8 cellular contexts compared by ENCODE assay signal in genomic region chr19:5719961-5720790, GRCh38. TPM values are rescaled to one million over a fixed set of nuclear protein-coding genes. Genes with fewer than 3 reads are reported as not detected.
DNase-seq lines count a peak whose midpoint lies in the region; ATAC-seq, FAIRE-seq and TF ChIP-seq lines count a peak whose summit lies in the region.

Gene CATSPERD (plus strand): TSS chr19:5720637. CDS start chr19:5720738, 101 bp downstream.
Gene LONP1 (minus strand): TSS chr19:5720146. CDS start chr19:5720132, 14 bp downstream.

- peak; percentile 95 for FAIRE-seq in HTR-8/SVneo (lab: Jason Lieb, UNC)

- no peaks in the 10 kb centered on the region for H3K27me3 Mint-ChIP-seq in Calu3 (ENCODE audit: unreplicated experiment)

- H3K79me1 ChIP-seq in mesendoderm (ENCODE audit: low read length) = peaks cover 14% of the 10 kb centered on the region

- peak within 1 kb of the TSS; percentile 83 for H2BK5ac ChIP-seq in mesendoderm (ENCODE audit: low read length)

- DNase-seq in Calu3 = peak; percentile 95
- peak; percentile 98 for DNase-seq in HTR-8/SVneo (ENCODE audit: insufficient read length, low spot score)
- peak; percentile 99 for DNase-seq in NOMO-1 treated with DMSO at 0.1 percent for 48 hours (lab: John Stamatoyannopoulos, UW; ENCODE audit: unreplicated experiment)
- peak; percentile 96 for DNase-seq in activated CD8-positive, alpha-beta memory T cell treated with anti-CD3 and anti-CD28 coated beads, Interleukin-2, amount 50 U/mL, for 1 hour (ENCODE audit: extremely low read depth)
- peak; percentile 99 for DNase-seq in mesendoderm
- DNase-seq in stimulated activated CD8-positive, alpha-beta memory T cell treated with anti-CD3 and anti-CD28 coated beads, Interleukin-15, amount 100 ng/mL, for 1 hour (ENCODE audit: low read depth) = peak; percentile 93

- no peak within 1 kb of the TSS for H3K23ac ChIP-seq in mesendoderm (ENCODE audit: low read length)

- H2AK5ac ChIP-seq in mesendoderm (ENCODE audit: low read length) = no peak within 1 kb of the TSS

- peak within 1 kb of the TSS; percentile 86 for H3K27ac ChIP-seq in mesendoderm (ENCODE audit: low read depth, low read length)

- TF ChIP-seq CTCF in Calu3 (IDR thresholded peaks at IDR 0.05; ENCODE audit: unreplicated experiment) = peak; percentile 63

- WGBS in mesendoderm (ENCODE audit: extremely low coverage, insufficient coverage, low lambda C conversion rate) = no CpG with 5 or more reads among the region's 90 CpGs

- peak within 1 kb of the TSS; percentile 93 for H3K56ac ChIP-seq in mesendoderm (ENCODE audit: low read length)

- no peaks in the 10 kb centered on the region for H3K36me3 ChIP-seq in endocrine pancreas (ENCODE audit: control insufficient read depth, insufficient read depth, low read length)
- H3K36me3 ChIP-seq in mesendoderm (ENCODE audit: control insufficient read depth, insufficient read depth, low read length) = no peaks in the 10 kb centered on the region

- peak within 1 kb of the TSS; percentile 85 for H3K4me2 ChIP-seq in mesendoderm (ENCODE audit: low read length)

- peak within 1 kb of the TSS; percentile 29 for H3K18ac ChIP-seq in mesendoderm (ENCODE audit: low read length)

- H4K5ac ChIP-seq in mesendoderm (ENCODE audit: low read length) = no peak within 1 kb of the TSS

- H3K36me3 Mint-ChIP-seq in Calu3 (ENCODE audit: insufficient read depth, unreplicated experiment) = peaks cover 47% of the 10 kb centered on the region

- H2BK15ac ChIP-seq in mesendoderm (replicated peaks; ENCODE audit: low read depth) = no peak within 1 kb of the TSS

- H3K9me3 Mint-ChIP-seq in Calu3 (ENCODE audit: low read depth, unreplicated experiment) = no peaks in the 10 kb centered on the region

- ATAC-seq in GM21367 (IDR thresholded peaks at IDR 0.05; ENCODE audit: unreplicated experiment) = peak; percentile 81

- H2BK120ac ChIP-seq in mesendoderm (ENCODE audit: low read depth, low read length) = no peak within 1 kb of the TSS

- H3K4me1 ChIP-seq in endocrine pancreas (ENCODE audit: control insufficient read depth, insufficient read depth, low read length) = no peaks in the 10 kb centered on the region
- no peaks in the 10 kb centered on the region for H3K4me1 ChIP-seq in mesendoderm (ENCODE audit: control insufficient read depth, low read depth, low read length)

- H4K8ac ChIP-seq in mesendoderm (ENCODE audit: low read depth, low read length) = peak within 1 kb of the TSS; percentile 44

- CTCF ChIA-PET in Calu3 (lab: Charles Lee) = interaction anchor here (0.5 to 1.0 kb wide), 3 partner anchors 29 to 332 kb away, joined by 3 to 7 read pairs (median 5); no protein-coding TSS in a partner anchor

- peak within 1 kb of the TSS; percentile 73 for H3K4me3 Mint-ChIP-seq in Calu3 (ENCODE audit: low read depth, unreplicated experiment)

- H3K4me3 ChIP-seq in endocrine pancreas (ENCODE audit: control insufficient read depth, insufficient read depth, low read length) (peak within 1 kb of the TSS; percentile 87), mesendoderm (ENCODE audit: low read length) (peak within 1 kb of the TSS; percentile 98)

- H3K27ac Mint-ChIP-seq in Calu3 (ENCODE audit: unreplicated experiment) = peak within 1 kb of the TSS; percentile 96

- H3K79me2 ChIP-seq in mesendoderm (ENCODE audit: control insufficient read depth, insufficient read depth, low read length) = peaks cover 40% of the 10 kb centered on the region

- H3K9me3 ChIP-seq in endocrine pancreas (ENCODE audit: control insufficient read depth, low read length) = no peaks in the 10 kb centered on the region

- intact Hi-C loops in Calu3 (cut with micrococcal nuclease; ENCODE audit: unreplicated experiment) = no loop called here

- BruUV-seq in Calu3 (replicated peaks; lab: Mats Ljungman, UMichigan) = no TSS peak

- no peaks in the 10 kb centered on the region for H3K27me3 ChIP-seq in endocrine pancreas (ENCODE audit: control insufficient read depth, insufficient read depth, low read length)
- H3K27me3 ChIP-seq in mesendoderm (ENCODE audit: insufficient read depth, low read length, poor library complexity) = no peaks in the 10 kb centered on the region

- peak within 1 kb of the TSS; percentile 75 for H3K4ac ChIP-seq in mesendoderm (ENCODE audit: low read depth, low read length)

- H3K4me1 Mint-ChIP-seq in Calu3 (ENCODE audit: low read depth, unreplicated experiment) = no peaks in the 10 kb centered on the region

- H3K9ac ChIP-seq in endocrine pancreas (ENCODE audit: control insufficient read depth, insufficient read depth, low read length) (peak within 1 kb of the TSS; percentile 86), mesendoderm (ENCODE audit: low read length) (peak within 1 kb of the TSS; percentile 91)

RNA-seq across cellular contexts. Expression of gene CATSPERD, which starts in this region (rescaled TPM):
- total RNA-seq in Calu3 (2022) = not detected in 2 replicates
- polyA plus RNA-seq in mesendoderm (2013, experiment 1 of 2) = 0.03 TPM
- not detected for polyA plus RNA-seq in mesendoderm (2013, experiment 2 of 2)

RNA-seq across cellular contexts. Expression of gene LONP1, which starts in this region (rescaled TPM):
- total RNA-seq in Calu3 (2022) = 92.8 and 101 TPM in 2 replicates
- 45.3 TPM for polyA plus RNA-seq in mesendoderm (2013, experiment 1 of 2)
- 45.8 TPM for polyA plus RNA-seq in mesendoderm (2013, experiment 2 of 2)

Comparison
In these comparisons a context has a peak if more than half of its experiments do, and no peak if none do; other contexts are left out.
1. Peak in every context shown above with its lines: DNase-seq, ATAC-seq, H3K4me3 ChIP-seq and H3K27ac ChIP-seq.